11 cellular contexts compared by ENCODE assay signal in the genomic region with DNA sequence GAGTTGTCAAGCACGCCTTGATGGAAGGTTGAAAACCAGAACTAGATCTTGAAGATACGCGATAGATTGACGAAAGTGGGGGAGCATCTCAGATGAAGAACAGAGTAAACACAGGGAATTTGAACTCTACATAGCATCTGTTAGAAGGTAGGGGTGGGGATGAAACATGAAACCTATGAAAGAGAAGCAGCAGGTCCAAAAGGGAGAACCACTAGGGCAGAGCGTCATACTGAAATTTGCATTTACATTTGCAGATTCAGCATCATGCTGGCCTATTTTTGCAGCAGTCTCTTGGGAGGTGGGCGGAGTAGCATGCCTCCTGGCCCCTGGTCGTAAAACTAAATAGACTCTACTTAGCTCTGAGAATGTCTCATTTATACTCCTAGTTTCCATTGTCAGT. TPM values are rescaled to one million over a fixed set of nuclear protein-coding genes. Genes with fewer than 3 reads are reported as not detected.
A peak's percentile ranks its signal among the peaks of the same experiment; 100 is the strongest.
DNase-seq lines count a peak whose midpoint lies in the region; ATAC-seq, FAIRE-seq and TF ChIP-seq lines count a peak whose summit lies in the region.
"Had no signal": no experiment of that assay in that cellular context is flagged by ENCODE, and none has a peak within 500 bp of the region (broad histone marks: within the 10 kb centered on the region; RNA-seq: fewer than 3 reads in every experiment).

No MANE protein-coding gene starts in this region.

- no peak for FAIRE-seq in GM12878 (lab: Jason Lieb, UNC)
- FAIRE-seq: urothelium cell line had no signal

- DNase-seq in H7 (peak; percentile 18), OCI-LY7 (ENCODE audit: low spot score) (no peak), GM12878 (ENCODE audit: low read depth, low spot score) (no peak), dedifferentiated amniotic fluid mesenchymal stem cell (ENCODE audit: extremely low spot score) (no peak), HT-29 (ENCODE audit: low spot score) (no peak)
- DNase-seq in stimulated activated CD8-positive, alpha-beta memory T cell treated with anti-CD3 and anti-CD28 coated beads, Interleukin-4, amount 100 ng/mL, for 48 hours = peak; percentile 65
- DNase-seq: NCI-H1048, Peyer's patch had no signal

- H3K4me1 ChIP-seq in OCI-LY7 (ENCODE audit: insufficient read depth, low read length, poor library complexity, severe bottlenecking) (peaks cover 8% of the 10 kb centered on the region), GM12878 (ENCODE audit: control insufficient read depth, insufficient read depth, low read length) (no peaks in the 10 kb centered on the region)
- H3K4me1 ChIP-seq: breast epithelium, Peyer's patch had no signal

- WGBS in GM12878 (ENCODE audit: insufficient coverage, insufficient replicate concordance, low lambda C conversion rate, missing lambda C conversion rate) = 0% methylated on average over 7 of the region's 7 CpGs

- H3K79me2 ChIP-seq in OCI-LY7 (ENCODE audit: insufficient read depth, low read depth, low read length) = no peaks in the 10 kb centered on the region
- H3K79me2 ChIP-seq in GM12878 (ENCODE audit: control insufficient read depth, insufficient read depth, low read length) = no peaks in the 10 kb centered on the region

- SMC1A ChIA-PET in GM12878 (lab: Charles Lee; ENCODE audit: uncharacterized antibody, unreplicated experiment) = interaction anchor here (1.0 to 42.6 kb wide), 10 partner anchors 10 to 78 kb away, joined by 3 to 1803 read pairs (median 4); no protein-coding TSS in a partner anchor

- RAD21 ChIA-PET in GM12878 (lab: Charles Lee; ENCODE audit: unreplicated experiment) = interaction anchor here (0.8 to 4.3 kb wide), 8 partner anchors 10 to 62 kb away, joined by 3 to 43 read pairs (median 6); a partner anchor contains a TSS

- BruUV-seq in OCI-LY7 (replicated peaks; lab: Mats Ljungman, UMichigan) (no TSS peak), GM12878 (replicated peaks; lab: Mats Ljungman, UMichigan) (no TSS peak)

- POLR2A ChIA-PET in OCI-LY7 (lab: Charles Lee) = no interaction called here
- POLR2A ChIA-PET in GM12878 (lab: Charles Lee) = interaction anchor here (1.1 to 4.8 kb wide), 6 partner anchors 8 to 39 kb away, joined by 3 to 55 read pairs (median 6); no protein-coding TSS in a partner anchor

- no peaks in the 10 kb centered on the region for H3K9me2 ChIP-seq in OCI-LY7 (ENCODE audit: insufficient read depth, low read length)

- no peak for TF ChIP-seq CTCF in OCI-LY7 (conservative IDR thresholded peaks at IDR 0.05; ENCODE audit: low read length)
- no peak for TF ChIP-seq CTCF in GM12878 (IDR thresholded peaks at IDR 0.05 in 2 of 3, conservative IDR thresholded peaks at IDR 0.05 in 1 of 3; ENCODE audit: control insufficient read depth in 2 of 3, extremely low read depth in 1 of 3, insufficient read depth in 1 of 3, low read depth in 3 of 3, low read length in 3 of 3)

- no peak for TF ChIP-seq RAD21 in GM12878 (IDR thresholded peaks at IDR 0.05; ENCODE audit: insufficient read depth, low read depth, low read length)

- H2AFZ ChIP-seq in OCI-LY7 (ENCODE audit: low read length) (peak overlapping the region; percentile 22; the same call in 1 of the 2 replicates), GM12878 (ENCODE audit: control insufficient read depth, low read depth, low read length) (no peak overlapping the region)

- peak; percentile 29 for ATAC-seq in GM12878
- no peak for ATAC-seq in HG03457 (IDR thresholded peaks at IDR 0.05; ENCODE audit: unreplicated experiment)

- no peak for TF ChIP-seq EP300 in GM12878 (IDR thresholded peaks at IDR 0.05; ENCODE audit: borderline replicate concordance in 1 of 2, control insufficient read depth in 1 of 2, low read depth in 2 of 2, low read length in 2 of 2)

- CTCF ChIA-PET in OCI-LY7 (lab: Charles Lee; ENCODE audit: unreplicated experiment) = no interaction called here
- CTCF ChIA-PET in GM12878 (lab: Yijun Ruan, JAX) = interaction anchor here (0.9 to 3.6 kb wide), 9 partner anchors 10 to 80 kb away, joined by 3 to 15 read pairs (median 4); no protein-coding TSS in a partner anchor

- no peaks in the 10 kb centered on the region for H3K9me3 ChIP-seq in OCI-LY7 (ENCODE audit: low read length)
- H3K9me3 ChIP-seq in GM12878 (replicated peaks; ENCODE audit: control insufficient read depth, insufficient read depth, low read length) = no peaks in the 10 kb centered on the region
- H3K9me3 ChIP-seq: breast epithelium, Peyer's patch had no signal

- no peaks in the 10 kb centered on the region for H3K27me3 ChIP-seq in H7 (ENCODE audit: control insufficient read depth, insufficient read depth, low read length)
- no peaks in the 10 kb centered on the region for H3K27me3 ChIP-seq in GM12878 (replicated peaks in 1 of 2; ENCODE audit: control insufficient read depth in 2 of 2, insufficient read depth in 2 of 2, low read length in 1 of 2)
- H3K27me3 ChIP-seq: breast epithelium, Peyer's patch had no signal

- in situ Hi-C loops in GM12878 (cut with MboI) = no loop called here

- H3K27ac ChIP-seq in OCI-LY7 (ENCODE audit: low read depth, low read length, poor library complexity, severe bottlenecking) = no peak overlapping the region
- no peak overlapping the region for H3K27ac ChIP-seq in GM12878 (ENCODE audit: control insufficient read depth, insufficient read depth)
- H3K27ac ChIP-seq: breast epithelium, Peyer's patch had no signal

- intact Hi-C loops in OCI-LY7 (cut with micrococcal nuclease; ENCODE audit: unreplicated experiment) (no loop called here), GM12878 (cut with micrococcal nuclease; ENCODE audit: unreplicated experiment) (no loop called here)

- H3K4me3 ChIP-seq in H7 (ENCODE audit: insufficient read depth, low read depth, low read length) (no peak overlapping the region), OCI-LY7 (ENCODE audit: low read depth, low read length, poor library complexity, severe bottlenecking) (no peak overlapping the region), GM12878 (no peak overlapping the region)
- H3K4me3 ChIP-seq: breast epithelium, Peyer's patch had no signal

- H3K36me3 ChIP-seq in H7 (replicated peaks; ENCODE audit: control insufficient read depth, insufficient read depth, low read length) (no peaks in the 10 kb centered on the region), OCI-LY7 (ENCODE audit: insufficient read depth, low read length) (no peaks in the 10 kb centered on the region), GM12878 (ENCODE audit: control insufficient read depth in 2 of 2, insufficient read depth in 2 of 2, low read length in 1 of 2) (no peaks in the 10 kb centered on the region)
- H3K36me3 ChIP-seq: breast epithelium, Peyer's patch had no signal

- H4K20me1 ChIP-seq in OCI-LY7 (ENCODE audit: insufficient read depth, low read length) (no peaks in the 10 kb centered on the region), GM12878 (ENCODE audit: control insufficient read depth, insufficient read depth) (no peaks in the 10 kb centered on the region)

- H3K9ac ChIP-seq in GM12878 (ENCODE audit: control insufficient read depth, insufficient read depth, low read length) = no peak overlapping the region

- no peak for TF ChIP-seq POLR2A in GM12878 (IDR thresholded peaks at IDR 0.05; ENCODE audit: low read depth, low read length)

- H3K4me2 ChIP-seq in OCI-LY7 (ENCODE audit: low read length) (no peak overlapping the region), GM12878 (ENCODE audit: control insufficient read depth, insufficient read depth) (no peak overlapping the region)

TF ChIP-seq in GM12878, 131 proteins besides CTCF, POLR2A, EP300 and RAD21:
- TF ChIP-seq LARP7 (IDR thresholded peaks at IDR 0.05) = no peak
- TF ChIP-seq MEF2B (IDR thresholded peaks at IDR 0.05; ENCODE audit: partially characterized antibody, poor library complexity, severe bottlenecking) = peak; percentile 22
- TF ChIP-seq PAX5 (IDR thresholded peaks at IDR 0.05; ENCODE audit: borderline replicate concordance, low read depth, low read length) = no peak
- 0 out of 3 replicates have a peak, but pooled peaks have one; percentile 20 for TF ChIP-seq POU2F2 (IDR thresholded peaks at IDR 0.05; ENCODE audit: borderline replicate concordance, low read depth, low read length)
- no peak for TF ChIP-seq ATF7 (IDR thresholded peaks at IDR 0.05; ENCODE audit: low read depth)

RNA-seq across cellular contexts. Expression of a gene that starts 46.1 kb away (rescaled TPM):
- total RNA-seq in H7 (2014; rRNA removed; shearing (Covaris generic)) = 2.8 and 2.9 TPM in 2 replicates
- total RNA-seq in OCI-LY7 (2014; rRNA removed; shearing (Covaris generic)) = 17.0 and 17.2 TPM in 2 replicates
- total RNA-seq in OCI-LY7 (2022) (6.1 and 12.9 TPM in 2 replicates), GM12878 (2014; rRNA removed) (27.4 and 31.3 TPM in 2 replicates), GM12878 (2014; rRNA removed; fragmentation: Illumina TruSeq; extraction: Trizol) (23.5 and 23.8 TPM in 2 replicates), GM12878 (2021) (25.5 and 29.3 TPM in 2 replicates)
- total RNA-seq in GM12878 (2013; cell fraction: nucleolus; rRNA removed) = 151 and 158 TPM in 2 replicates
- polyA plus RNA-seq in GM12878 (2011; ENCODE audit: low read depth) = 5.6 TPM
- polyA plus RNA-seq in GM12878 (2011; rRNA removed) (234 and 259 TPM in 2 replicates), GM12878 (2014; fragmentation: Illumina TruSeq; extraction: Trizol) (26.0 and 32.7 TPM in 2 replicates), GM12878 (2014; fragmentation: Nextera tagmentation; extraction: Ambion mirVana) (1 to 10 TPM; 5.6 to 6.2 TPM), GM12878 (2014; rRNA removed) (17.0 and 18.3 TPM in 2 replicates), GM12878 (2016; fragmentation: Nextera tagmentation; extraction: Ambion mirVana) (10 to 100 TPM in 1 of 2 experiments, 1 to 10 TPM in 1; 9.9 to 13.3 TPM)
- 137 and 158 TPM in 2 replicates for polyA plus RNA-seq in GM12878 (2011; cell fraction: cytosol; rRNA removed)
- polyA plus RNA-seq in GM12878 (2011; cell fraction: nucleus; rRNA removed) = 185 and 295 TPM in 2 replicates
- 5.8 and 12.5 TPM in 2 replicates for polyA plus RNA-seq in GM12878 (2012)
- polyA minus RNA-seq in GM12878 (2011; rRNA and poly(A)+ RNA removed) = 397 and 409 TPM in 2 replicates
- 114 and 130 TPM in 2 replicates for polyA minus RNA-seq in GM12878 (2011; cell fraction: cytosol; rRNA and poly(A)+ RNA removed)
- 267 and 279 TPM in 2 replicates for polyA minus RNA-seq in GM12878 (2011; cell fraction: nucleus; rRNA and poly(A)+ RNA removed)
- total RNA-seq in HT-29 (2014; rRNA removed; shearing (Covaris generic)) = 0.08 and 1.3 TPM in 2 replicates

Comparison
In these comparisons a context has a peak if more than half of its experiments do, and no peak if none do; other contexts are left out.
1. DNase-seq: peak in H7 (single experiment) and stimulated activated CD8-positive, alpha-beta memory T cell treated with anti-CD3 and anti-CD28 coated beads, Interleukin-4, amount 100 ng/mL, for 48 hours (single experiment); none in OCI-LY7 (single experiment), GM12878 (single experiment), dedifferentiated amniotic fluid mesenchymal stem cell (single experiment) and HT-29 (single experiment).